Comparison of ENCODE assay signal across 15 cellular contexts in the genomic region with DNA sequence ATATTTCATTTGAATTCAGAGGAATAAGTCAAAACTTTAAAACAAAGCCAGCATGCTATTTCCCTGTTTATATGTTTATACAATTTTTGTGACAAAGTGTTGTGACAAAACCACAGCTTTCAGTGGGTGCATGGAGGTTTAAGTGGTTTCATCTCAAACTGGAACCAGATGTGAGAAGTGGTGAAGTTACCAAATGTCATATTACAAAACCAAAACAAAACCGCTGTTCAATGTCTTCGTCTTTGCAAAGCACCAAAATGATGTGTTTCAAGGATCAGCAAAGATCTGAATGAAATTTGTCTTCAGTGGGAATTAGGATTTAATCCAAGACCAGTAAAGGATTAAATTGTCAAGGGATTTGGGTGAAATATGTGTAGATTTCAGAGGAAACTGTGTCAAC. TPM values are rescaled to one million over a fixed set of nuclear protein-coding genes. Genes with fewer than 3 reads are reported as not detected.
DNase-seq lines count a peak whose midpoint lies in the region; ATAC-seq, FAIRE-seq and TF ChIP-seq lines count a peak whose summit lies in the region.
"Had no signal": no experiment of that assay in that cellular context is flagged by ENCODE, and none has a peak within 500 bp of the region (broad histone marks: within the 10 kb centered on the region; RNA-seq: fewer than 3 reads in every experiment).

No MANE protein-coding gene starts in this region.

- H3K4me1 ChIP-seq in OCI-LY7 (ENCODE audit: insufficient read depth, low read length, poor library complexity, severe bottlenecking) (peaks cover 52% of the 10 kb centered on the region), kidney (ENCODE audit: control insufficient read depth in 1 of 2, insufficient read depth in 1 of 2, low read depth in 1 of 2, low read length in 2 of 2) (no peaks in the 10 kb centered on the region), prostate gland (replicated peaks) (no peaks in the 10 kb centered on the region)

- no peak overlapping the region for H3K4me3 ChIP-seq in OCI-LY7 (ENCODE audit: low read depth, low read length, poor library complexity, severe bottlenecking)
- no peak overlapping the region for H3K4me3 ChIP-seq in kidney (ENCODE audit: low read length in 2 of 2)
- H3K4me3 ChIP-seq in prostate gland = no peak overlapping the region

- ATAC-seq in GM18498 (IDR thresholded peaks at IDR 0.05; ENCODE audit: unreplicated experiment) = peak; percentile 77
- ATAC-seq in GM21390 (IDR thresholded peaks at IDR 0.05; ENCODE audit: unreplicated experiment) = peak; percentile 63
- ATAC-seq in HG03060 (IDR thresholded peaks at IDR 0.05; ENCODE audit: low read depth, unreplicated experiment) = peak; percentile 38
- ATAC-seq: activated CD8-positive, alpha-beta memory T cell treated with anti-CD3 and anti-CD28 coated beads, Interleukin-2, amount 10 ng/mL, durations not matched to agents 7 days and 5 days had no signal

- no TSS peak for BruUV-seq in OCI-LY7 (replicated peaks; lab: Mats Ljungman, UMichigan)

- H3K36me3 ChIP-seq in OCI-LY7 (ENCODE audit: insufficient read depth, low read length) (peaks cover 12% of the 10 kb centered on the region), kidney (ENCODE audit: control insufficient read depth in 1 of 2, insufficient read depth in 2 of 2, low read length in 2 of 2) (no peaks in the 10 kb centered on the region), prostate gland (no peaks in the 10 kb centered on the region)

- H3K27me3 ChIP-seq in prostate gland (replicated peaks; ENCODE audit: insufficient read depth) = no peaks in the 10 kb centered on the region

- H3K9ac ChIP-seq in kidney (ENCODE audit: low read length in 2 of 2) = no peak overlapping the region

- H2AFZ ChIP-seq in OCI-LY7 (ENCODE audit: low read length) = peak overlapping the region; percentile 67; the same call in 1 of the 2 replicates

- no peak for FAIRE-seq in kidney (lab: Jason Lieb, UNC)
- FAIRE-seq: endothelial cell of umbilical vein had no signal

- no peaks in the 10 kb centered on the region for H3K9me2 ChIP-seq in OCI-LY7 (ENCODE audit: insufficient read depth, low read length)

- H3K79me2 ChIP-seq in OCI-LY7 (ENCODE audit: insufficient read depth, low read depth, low read length) = no peaks in the 10 kb centered on the region

- CTCF ChIA-PET in OCI-LY7 (lab: Charles Lee; ENCODE audit: unreplicated experiment) = no interaction called here

- intact Hi-C loops in OCI-LY7 (cut with micrococcal nuclease; ENCODE audit: unreplicated experiment) = loop anchor here (5.0 kb wide), 1 partner anchor 113 kb away; no protein-coding TSS in a partner anchor
- intact Hi-C loops in kidney (cut with DNase I) = no loop called here
- intact Hi-C loops in prostate gland (cut with DNase I) = no loop called here

- TF ChIP-seq POLR2A in prostate gland (IDR thresholded peaks at IDR 0.05) = no peak

- TF ChIP-seq CTCF in OCI-LY7 (conservative IDR thresholded peaks at IDR 0.05; ENCODE audit: low read length) = no peak
- no peak for TF ChIP-seq CTCF in kidney (IDR thresholded peaks at IDR 0.05; ENCODE audit: borderline replicate concordance, extremely low read depth, insufficient read depth)
- TF ChIP-seq CTCF in prostate gland (IDR thresholded peaks at IDR 0.05) = no peak

- H3K9me3 ChIP-seq in OCI-LY7 (ENCODE audit: low read length) = peaks cover 19% of the 10 kb centered on the region; the same call in 1 of the 2 replicates
- H3K9me3 ChIP-seq in kidney (ENCODE audit: control insufficient read depth in 1 of 2, low read length in 2 of 2) = no peaks in the 10 kb centered on the region
- H3K9me3 ChIP-seq in prostate gland = no peaks in the 10 kb centered on the region

- H3K4me2 ChIP-seq in OCI-LY7 (ENCODE audit: low read length) = no peak overlapping the region

- WGBS in prostate gland = 97% methylated on average over 2 of the region's 2 CpGs

- no peak overlapping the region for H3K27ac ChIP-seq in OCI-LY7 (ENCODE audit: low read depth, low read length, poor library complexity, severe bottlenecking)
- H3K27ac ChIP-seq in kidney (ENCODE audit: low read depth in 2 of 2, low read length in 2 of 2) = no peak overlapping the region
- H3K27ac ChIP-seq in prostate gland = no peak overlapping the region

- no peak for DNase-seq in OCI-LY7 (ENCODE audit: low spot score)
- no peak for DNase-seq in kidney
- no peak for DNase-seq in prostate gland (ENCODE audit: low spot score)
- DNase-seq in AML-193 (lab: John Stamatoyannopoulos, UW) = no peak
- DNase-seq in activated CD4-positive, alpha-beta T cell treated with anti-CD3 and anti-CD28 coated beads, Interleukin-2, amount 50 U/mL, for 4 hours = no peak
- DNase-seq: activated CD8-positive, alpha-beta memory T cell treated with anti-CD3 and anti-CD28 coated beads, Interleukin-2, amount 10 ng/mL, durations not matched to agents 7 days and 5 days; Calu3; KBM-7; NCI-H510A had no signal

- POLR2A ChIA-PET in OCI-LY7 (lab: Charles Lee) = interaction anchor here (1.0 to 2.1 kb wide), 5 partner anchors 9 to 41 kb away, joined by 4 to 9 read pairs (median 5); no protein-coding TSS in a partner anchor

- H4K20me1 ChIP-seq in OCI-LY7 (ENCODE audit: insufficient read depth, low read length) = no peaks in the 10 kb centered on the region

RNA-seq across cellular contexts. Expression of gene OSTN, which starts 59.3 kb away (rescaled TPM):
- not detected in 2 replicates for total RNA-seq in OCI-LY7 (2014; rRNA removed; shearing (Covaris generic))
- not detected in 2 replicates for total RNA-seq in OCI-LY7 (2022)
- total RNA-seq in kidney = not detected
- not detected for polyA plus RNA-seq in kidney (ENCODE audit: insufficient read depth, low read depth, low replicate concordance)
- under 1 TPM in 1 of 2 donors, not detected in 1; 0.09 TPM for total RNA-seq in prostate gland
- total RNA-seq: activated CD8-positive, alpha-beta memory T cell treated with anti-CD3 and anti-CD28 coated beads, Interleukin-2, amount 10 ng/mL, durations not matched to agents 7 days and 5 days; astrocyte; Calu3; endothelial cell of umbilical vein; ureter had no signal
- polyA plus RNA-seq: endothelial cell of umbilical vein had no signal
